Comparison of ENCODE assay signal across 17 cellular contexts in genomic region chr1:87056974-87057373, GRCh38.
DNase-seq lines count a peak whose midpoint lies in the region; ATAC-seq and TF ChIP-seq lines count a peak whose summit lies in the region.
"Had no signal": no experiment of that assay in that cellular context is flagged by ENCODE, and none has a peak within 500 bp of the region (broad histone marks: within the 10 kb centered on the region; RNA-seq: fewer than 3 reads in every experiment).

No MANE protein-coding gene starts in this region.

- H3K36me3 Mint-ChIP-seq in IgD-negative memory B cell (no peaks in the 10 kb centered on the region), naive B cell (peaks cover 0 to 8% of the 10 kb centered on the region in 2 donors)

- H3K27ac ChIP-seq in BLaER1 treated with 17β-estradiol and CSF1 and Interleukin-3, amounts not matched to agents 10 nM and 100 nM: no peak overlapping the region
- H3K27ac ChIP-seq in SK-N-MC: 0 out of 2 replicates have a peak overlapping the region, but pooled peaks have one; percentile 1
- no peak overlapping the region for H3K27ac ChIP-seq in aorta (ENCODE audit: low read depth in 1 of 2, low read length in 2 of 2)
- no peak overlapping the region for H3K27ac ChIP-seq in WERI-Rb-1

- no peak for ATAC-seq in naive B cell (ENCODE audit: low read depth in 2 of 2)
- no peak for ATAC-seq in aorta (ENCODE audit: low FRiP score)
- ATAC-seq in HG03280 (IDR thresholded peaks at IDR 0.05; ENCODE audit: unreplicated experiment): no peak
- ATAC-seq: HCT116, Panc1 had no signal

- DNase-seq in SK-N-MC (ENCODE audit: low read depth, low spot score) (no peak), naive B cell (no peak), DMS153 (lab: John Stamatoyannopoulos, UW) (no peak), aorta (no peak), WERI-Rb-1 (no peak)
- DNase-seq: Caco-2, NCI-H1417 treated with DMSO at 0.1 percent for 48 hours, NCI-H2029, NCI-H2171, NCI-H446, NCI-H69, T-helper 1 cell had no signal

- TF ChIP-seq CTCF in WERI-Rb-1 (IDR thresholded peaks at IDR 0.05; ENCODE audit: low read depth, low read length): no peak

- H3K9me3 Mint-ChIP-seq in IgD-negative memory B cell (no peaks in the 10 kb centered on the region), naive B cell (peaks cover 0 to 5% (median 0%) of the 10 kb centered on the region in 7 donors)

- H4K20me1 ChIP-seq in BLaER1 treated with 17β-estradiol and CSF1 and Interleukin-3, amounts not matched to agents 10 nM and 100 nM: peaks cover 0 to 89% (median 21%) of the 10 kb centered on the region in 11 experiments; a peak in 9 of 22 replicates

- H3K36me3 ChIP-seq in BLaER1 treated with 17β-estradiol and CSF1 and Interleukin-3, amounts not matched to agents 10 nM and 100 nM: peaks cover 0 to 26% (median 0%) of the 10 kb centered on the region in 11 experiments; a peak in 7 of 22 replicates
- H3K36me3 ChIP-seq in SK-N-MC (ENCODE audit: insufficient read depth, low read length) (no peaks in the 10 kb centered on the region), aorta (ENCODE audit: control insufficient read depth in 1 of 2, insufficient read depth in 2 of 2, low read length in 1 of 2) (no peaks in the 10 kb centered on the region), WERI-Rb-1 (no peaks in the 10 kb centered on the region)

- peak overlapping the region in 9 of 11 experiments; percentile 6 to 49 (median 23); a peak in 11 of 22 replicates for H3K4me2 ChIP-seq in BLaER1 treated with 17β-estradiol and CSF1 and Interleukin-3, amounts not matched to agents 10 nM and 100 nM

- H3K4me1 Mint-ChIP-seq in IgD-negative memory B cell: peaks cover 35 to 48% (median 38%) of the 10 kb centered on the region in 3 donors
- H3K4me1 Mint-ChIP-seq in naive B cell: peaks cover 61 to 71% (median 62%) of the 10 kb centered on the region in 3 donors

- no peak overlapping the region for H3K4me3 ChIP-seq in BLaER1 treated with 17β-estradiol and CSF1 and Interleukin-3, amounts not matched to agents 10 nM and 100 nM
- H3K4me3 ChIP-seq in SK-N-MC (no peak overlapping the region), aorta (ENCODE audit: low read length in 2 of 2) (no peak overlapping the region), WERI-Rb-1 (ENCODE audit: low read depth, low read length) (no peak overlapping the region)

- H3K4me3 Mint-ChIP-seq in IgD-negative memory B cell (peak overlapping the region; percentile 84 to 94 (median 90)), naive B cell (peak overlapping the region; percentile 80 to 96 (median 86))

- H3K27ac Mint-ChIP-seq in IgD-negative memory B cell (peak overlapping the region; percentile 84 to 90 (median 87)), naive B cell (peak overlapping the region; percentile 92 to 99 (median 96))

- peaks cover 0 to 20% (median 9%) of the 10 kb centered on the region in 11 experiments; a peak in 10 of 22 replicates for H3K9me3 ChIP-seq in BLaER1 treated with 17β-estradiol and CSF1 and Interleukin-3, amounts not matched to agents 10 nM and 100 nM (replicated peaks in 1 of 11)
- H3K9me3 ChIP-seq in SK-N-MC (ENCODE audit: low read depth, low read length) (no peaks in the 10 kb centered on the region), aorta (ENCODE audit: control insufficient read depth, low read length) (no peaks in the 10 kb centered on the region), WERI-Rb-1 (ENCODE audit: severe bottlenecking) (no peaks in the 10 kb centered on the region)
- H3K9me3 ChIP-seq: Caco-2 had no signal

- peaks cover 9 to 33% (median 23%) of the 10 kb centered on the region in 10 experiments; a peak in 18 of 20 replicates for H3K4me1 ChIP-seq in BLaER1 treated with 17β-estradiol and CSF1 and Interleukin-3, amounts not matched to agents 10 nM and 100 nM
- H3K4me1 ChIP-seq in aorta (ENCODE audit: control insufficient read depth in 1 of 2, insufficient read depth in 2 of 2, low read length in 2 of 2): no peaks in the 10 kb centered on the region
- H3K4me1 ChIP-seq: Caco-2 had no signal

- H3K27me3 Mint-ChIP-seq in IgD-negative memory B cell (no peaks in the 10 kb centered on the region), naive B cell (no peaks in the 10 kb centered on the region)

- H3K27me3 ChIP-seq in BLaER1 treated with 17β-estradiol and CSF1 and Interleukin-3, amounts not matched to agents 10 nM and 100 nM: no peaks in the 10 kb centered on the region
- H3K27me3 ChIP-seq in aorta (ENCODE audit: control insufficient read depth in 1 of 2, insufficient read depth in 2 of 2, low read length in 1 of 2): no peaks in the 10 kb centered on the region
- H3K27me3 ChIP-seq in WERI-Rb-1 (ENCODE audit: insufficient read depth, low read depth, severe bottlenecking): no peaks in the 10 kb centered on the region

- no peak overlapping the region for H3K9ac ChIP-seq in BLaER1 treated with 17β-estradiol and CSF1 and Interleukin-3, amounts not matched to agents 10 nM and 100 nM
- H3K9ac ChIP-seq in SK-N-MC (ENCODE audit: insufficient read length): no peak overlapping the region

- intact Hi-C loops in aorta (cut with DNase I): no loop called here
